ENCODE assay signal across 2 cellular contexts in the genomic region with DNA sequence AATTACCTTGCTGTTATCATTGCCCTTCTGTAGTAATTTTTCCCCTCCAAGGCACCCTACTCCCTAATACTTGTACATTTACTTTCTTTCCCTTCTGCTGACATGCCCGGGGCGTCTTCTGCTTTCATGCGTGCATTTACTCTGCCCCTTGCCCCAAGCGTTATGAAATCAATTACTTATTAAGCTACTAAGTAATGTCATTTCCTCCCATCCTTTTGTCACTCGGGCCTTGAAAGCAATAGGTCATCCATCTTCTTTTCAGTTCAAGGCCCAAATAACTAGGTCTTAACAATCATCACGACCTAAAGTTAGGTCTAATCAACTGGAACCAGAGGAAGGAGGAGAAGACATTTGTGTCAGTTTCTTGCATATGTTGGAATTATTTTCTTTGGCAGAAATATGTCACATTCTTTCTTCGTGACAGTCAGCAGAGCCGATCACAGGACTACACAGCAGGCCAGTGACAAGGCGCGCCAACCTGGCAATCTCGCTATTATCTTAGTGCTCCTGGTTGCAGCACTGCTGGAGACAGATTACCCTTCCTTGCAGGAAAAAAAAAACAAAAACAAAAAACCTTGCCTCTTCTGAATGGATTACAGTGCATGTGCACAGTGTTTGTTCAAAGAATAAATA.
A peak's percentile ranks its signal among the peaks of the same experiment; 100 is the strongest.
TF ChIP-seq lines count a peak whose summit lies in the region.

No MANE protein-coding gene starts in this region.

TF ChIP-seq in SK-N-SH treated with all-trans-retinoic acid at 6 μM for 48 hours, 23 proteins besides CTCF, POLR2A, EP300 and RAD21 (continued from another document):
- TF ChIP-seq, protein P1, sequence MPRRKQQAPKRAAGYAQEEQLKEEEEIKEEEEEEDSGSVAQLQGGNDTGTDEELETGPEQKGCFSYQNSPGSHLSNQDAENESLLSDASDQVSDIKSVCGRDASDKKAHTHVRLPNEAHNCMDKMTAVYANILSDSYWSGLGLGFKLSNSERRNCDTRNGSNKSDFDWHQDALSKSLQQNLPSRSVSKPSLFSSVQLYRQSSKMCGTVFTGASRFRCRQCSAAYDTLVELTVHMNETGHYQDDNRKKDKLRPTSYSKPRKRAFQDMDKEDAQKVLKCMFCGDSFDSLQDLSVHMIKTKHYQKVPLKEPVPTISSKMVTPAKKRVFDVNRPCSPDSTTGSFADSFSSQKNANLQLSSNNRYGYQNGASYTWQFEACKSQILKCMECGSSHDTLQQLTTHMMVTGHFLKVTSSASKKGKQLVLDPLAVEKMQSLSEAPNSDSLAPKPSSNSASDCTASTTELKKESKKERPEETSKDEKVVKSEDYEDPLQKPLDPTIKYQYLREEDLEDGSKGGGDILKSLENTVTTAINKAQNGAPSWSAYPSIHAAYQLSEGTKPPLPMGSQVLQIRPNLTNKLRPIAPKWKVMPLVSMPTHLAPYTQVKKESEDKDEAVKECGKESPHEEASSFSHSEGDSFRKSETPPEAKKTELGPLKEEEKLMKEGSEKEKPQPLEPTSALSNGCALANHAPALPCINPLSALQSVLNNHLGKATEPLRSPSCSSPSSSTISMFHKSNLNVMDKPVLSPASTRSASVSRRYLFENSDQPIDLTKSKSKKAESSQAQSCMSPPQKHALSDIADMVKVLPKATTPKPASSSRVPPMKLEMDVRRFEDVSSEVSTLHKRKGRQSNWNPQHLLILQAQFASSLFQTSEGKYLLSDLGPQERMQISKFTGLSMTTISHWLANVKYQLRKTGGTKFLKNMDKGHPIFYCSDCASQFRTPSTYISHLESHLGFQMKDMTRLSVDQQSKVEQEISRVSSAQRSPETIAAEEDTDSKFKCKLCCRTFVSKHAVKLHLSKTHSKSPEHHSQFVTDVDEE (CRISPR knock-in tag; IDR thresholded peaks at IDR 0.05): peak; percentile 86
- peak; percentile 67 for TF ChIP-seq ISL1 (CRISPR knock-in tag; IDR thresholded peaks at IDR 0.05)

TF ChIP-seq in HepG2, 621 proteins besides CTCF, POLR2A, EP300 and RAD21 (continued from another document and continues in another):
- no peak for TF ChIP-seq BCLAF1 (IDR thresholded peaks at IDR 0.05)
- TF ChIP-seq SRSF4 (IDR thresholded peaks at IDR 0.05; ENCODE audit: low read depth, low read length, poor library complexity, severe bottlenecking): no peak
- no peak for TF ChIP-seq CHCHD3 (CRISPR knock-in tag; IDR thresholded peaks at IDR 0.05)
- TF ChIP-seq ZNF17 (CRISPR knock-in tag; IDR thresholded peaks at IDR 0.05): no peak
- no peak for TF ChIP-seq RELA (CRISPR knock-in tag; IDR thresholded peaks at IDR 0.05)
- TF ChIP-seq ZSCAN22 (CRISPR knock-in tag; IDR thresholded peaks at IDR 0.05): no peak
- no peak for TF ChIP-seq ZNF670 (CRISPR knock-in tag; IDR thresholded peaks at IDR 0.05; ENCODE audit: borderline replicate concordance)
- no peak for TF ChIP-seq HCFC1 (IDR thresholded peaks at IDR 0.05; ENCODE audit: low read depth, low read length)
- TF ChIP-seq PHF5A (CRISPR knock-in tag; IDR thresholded peaks at IDR 0.05; ENCODE audit: low read depth, unreplicated experiment): no peak
- TF ChIP-seq, protein P2, sequence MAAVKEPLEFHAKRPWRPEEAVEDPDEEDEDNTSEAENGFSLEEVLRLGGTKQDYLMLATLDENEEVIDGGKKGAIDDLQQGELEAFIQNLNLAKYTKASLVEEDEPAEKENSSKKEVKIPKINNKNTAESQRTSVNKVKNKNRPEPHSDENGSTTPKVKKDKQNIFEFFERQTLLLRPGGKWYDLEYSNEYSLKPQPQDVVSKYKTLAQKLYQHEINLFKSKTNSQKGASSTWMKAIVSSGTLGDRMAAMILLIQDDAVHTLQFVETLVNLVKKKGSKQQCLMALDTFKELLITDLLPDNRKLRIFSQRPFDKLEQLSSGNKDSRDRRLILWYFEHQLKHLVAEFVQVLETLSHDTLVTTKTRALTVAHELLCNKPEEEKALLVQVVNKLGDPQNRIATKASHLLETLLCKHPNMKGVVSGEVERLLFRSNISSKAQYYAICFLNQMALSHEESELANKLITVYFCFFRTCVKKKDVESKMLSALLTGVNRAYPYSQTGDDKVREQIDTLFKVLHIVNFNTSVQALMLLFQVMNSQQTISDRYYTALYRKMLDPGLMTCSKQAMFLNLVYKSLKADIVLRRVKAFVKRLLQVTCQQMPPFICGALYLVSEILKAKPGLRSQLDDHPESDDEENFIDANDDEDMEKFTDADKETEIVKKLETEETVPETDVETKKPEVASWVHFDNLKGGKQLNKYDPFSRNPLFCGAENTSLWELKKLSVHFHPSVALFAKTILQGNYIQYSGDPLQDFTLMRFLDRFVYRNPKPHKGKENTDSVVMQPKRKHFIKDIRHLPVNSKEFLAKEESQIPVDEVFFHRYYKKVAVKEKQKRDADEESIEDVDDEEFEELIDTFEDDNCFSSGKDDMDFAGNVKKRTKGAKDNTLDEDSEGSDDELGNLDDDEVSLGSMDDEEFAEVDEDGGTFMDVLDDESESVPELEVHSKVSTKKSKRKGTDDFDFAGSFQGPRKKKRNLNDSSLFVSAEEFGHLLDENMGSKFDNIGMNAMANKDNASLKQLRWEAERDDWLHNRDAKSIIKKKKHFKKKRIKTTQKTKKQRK (IDR thresholded peaks at IDR 0.05; ENCODE audit: low read length): no peak
- no peak for TF ChIP-seq ZNF101 (CRISPR knock-in tag; IDR thresholded peaks at IDR 0.05; ENCODE audit: borderline replicate concordance, low read depth)
- TF ChIP-seq ZFP37 (CRISPR knock-in tag; IDR thresholded peaks at IDR 0.05; ENCODE audit: borderline replicate concordance): no peak
- TF ChIP-seq CBX5 (CRISPR knock-in tag; IDR thresholded peaks at IDR 0.05; ENCODE audit: borderline replicate concordance): no peak
- TF ChIP-seq, protein P3, sequence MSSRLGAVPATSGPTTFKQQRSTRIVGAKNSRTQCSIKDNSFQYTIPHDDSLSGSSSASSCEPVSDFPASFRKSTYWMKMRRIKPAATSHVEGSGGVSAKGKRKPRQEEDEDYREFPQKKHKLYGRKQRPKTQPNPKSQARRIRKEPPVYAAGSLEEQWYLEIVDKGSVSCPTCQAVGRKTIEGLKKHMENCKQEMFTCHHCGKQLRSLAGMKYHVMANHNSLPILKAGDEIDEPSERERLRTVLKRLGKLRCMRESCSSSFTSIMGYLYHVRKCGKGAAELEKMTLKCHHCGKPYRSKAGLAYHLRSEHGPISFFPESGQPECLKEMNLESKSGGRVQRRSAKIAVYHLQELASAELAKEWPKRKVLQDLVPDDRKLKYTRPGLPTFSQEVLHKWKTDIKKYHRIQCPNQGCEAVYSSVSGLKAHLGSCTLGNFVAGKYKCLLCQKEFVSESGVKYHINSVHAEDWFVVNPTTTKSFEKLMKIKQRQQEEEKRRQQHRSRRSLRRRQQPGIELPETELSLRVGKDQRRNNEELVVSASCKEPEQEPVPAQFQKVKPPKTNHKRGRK (CRISPR knock-in tag; IDR thresholded peaks at IDR 0.05): no peak
- TF ChIP-seq ZNF629 (CRISPR knock-in tag; conservative IDR thresholded peaks at IDR 0.05): no peak
- no peak for TF ChIP-seq ZNF549 (CRISPR knock-in tag; IDR thresholded peaks at IDR 0.05)
- TF ChIP-seq, protein P4, sequence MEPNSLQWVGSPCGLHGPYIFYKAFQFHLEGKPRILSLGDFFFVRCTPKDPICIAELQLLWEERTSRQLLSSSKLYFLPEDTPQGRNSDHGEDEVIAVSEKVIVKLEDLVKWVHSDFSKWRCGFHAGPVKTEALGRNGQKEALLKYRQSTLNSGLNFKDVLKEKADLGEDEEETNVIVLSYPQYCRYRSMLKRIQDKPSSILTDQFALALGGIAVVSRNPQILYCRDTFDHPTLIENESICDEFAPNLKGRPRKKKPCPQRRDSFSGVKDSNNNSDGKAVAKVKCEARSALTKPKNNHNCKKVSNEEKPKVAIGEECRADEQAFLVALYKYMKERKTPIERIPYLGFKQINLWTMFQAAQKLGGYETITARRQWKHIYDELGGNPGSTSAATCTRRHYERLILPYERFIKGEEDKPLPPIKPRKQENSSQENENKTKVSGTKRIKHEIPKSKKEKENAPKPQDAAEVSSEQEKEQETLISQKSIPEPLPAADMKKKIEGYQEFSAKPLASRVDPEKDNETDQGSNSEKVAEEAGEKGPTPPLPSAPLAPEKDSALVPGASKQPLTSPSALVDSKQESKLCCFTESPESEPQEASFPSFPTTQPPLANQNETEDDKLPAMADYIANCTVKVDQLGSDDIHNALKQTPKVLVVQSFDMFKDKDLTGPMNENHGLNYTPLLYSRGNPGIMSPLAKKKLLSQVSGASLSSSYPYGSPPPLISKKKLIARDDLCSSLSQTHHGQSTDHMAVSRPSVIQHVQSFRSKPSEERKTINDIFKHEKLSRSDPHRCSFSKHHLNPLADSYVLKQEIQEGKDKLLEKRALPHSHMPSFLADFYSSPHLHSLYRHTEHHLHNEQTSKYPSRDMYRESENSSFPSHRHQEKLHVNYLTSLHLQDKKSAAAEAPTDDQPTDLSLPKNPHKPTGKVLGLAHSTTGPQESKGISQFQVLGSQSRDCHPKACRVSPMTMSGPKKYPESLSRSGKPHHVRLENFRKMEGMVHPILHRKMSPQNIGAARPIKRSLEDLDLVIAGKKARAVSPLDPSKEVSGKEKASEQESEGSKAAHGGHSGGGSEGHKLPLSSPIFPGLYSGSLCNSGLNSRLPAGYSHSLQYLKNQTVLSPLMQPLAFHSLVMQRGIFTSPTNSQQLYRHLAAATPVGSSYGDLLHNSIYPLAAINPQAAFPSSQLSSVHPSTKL (CRISPR knock-in tag; IDR thresholded peaks at IDR 0.05): peak; percentile 85
- TF ChIP-seq ZNF550 (CRISPR knock-in tag; IDR thresholded peaks at IDR 0.05; ENCODE audit: borderline replicate concordance): no peak
- peak; percentile 60; the same call in 1 of the 2 replicates for TF ChIP-seq FOXA3 (CRISPR knock-in tag; IDR thresholded peaks at IDR 0.05)
- TF ChIP-seq ZNF33B (CRISPR knock-in tag; IDR thresholded peaks at IDR 0.05): no peak
- TF ChIP-seq MTA3 (CRISPR knock-in tag; IDR thresholded peaks at IDR 0.05): no peak
- TF ChIP-seq ZSCAN9 (CRISPR knock-in tag; IDR thresholded peaks at IDR 0.05; ENCODE audit: borderline replicate concordance): no peak
- no peak for TF ChIP-seq ZSCAN25 (CRISPR knock-in tag; IDR thresholded peaks at IDR 0.05)
- no peak for TF ChIP-seq MAFG (CRISPR knock-in tag; IDR thresholded peaks at IDR 0.05)
- TF ChIP-seq, protein P5, sequence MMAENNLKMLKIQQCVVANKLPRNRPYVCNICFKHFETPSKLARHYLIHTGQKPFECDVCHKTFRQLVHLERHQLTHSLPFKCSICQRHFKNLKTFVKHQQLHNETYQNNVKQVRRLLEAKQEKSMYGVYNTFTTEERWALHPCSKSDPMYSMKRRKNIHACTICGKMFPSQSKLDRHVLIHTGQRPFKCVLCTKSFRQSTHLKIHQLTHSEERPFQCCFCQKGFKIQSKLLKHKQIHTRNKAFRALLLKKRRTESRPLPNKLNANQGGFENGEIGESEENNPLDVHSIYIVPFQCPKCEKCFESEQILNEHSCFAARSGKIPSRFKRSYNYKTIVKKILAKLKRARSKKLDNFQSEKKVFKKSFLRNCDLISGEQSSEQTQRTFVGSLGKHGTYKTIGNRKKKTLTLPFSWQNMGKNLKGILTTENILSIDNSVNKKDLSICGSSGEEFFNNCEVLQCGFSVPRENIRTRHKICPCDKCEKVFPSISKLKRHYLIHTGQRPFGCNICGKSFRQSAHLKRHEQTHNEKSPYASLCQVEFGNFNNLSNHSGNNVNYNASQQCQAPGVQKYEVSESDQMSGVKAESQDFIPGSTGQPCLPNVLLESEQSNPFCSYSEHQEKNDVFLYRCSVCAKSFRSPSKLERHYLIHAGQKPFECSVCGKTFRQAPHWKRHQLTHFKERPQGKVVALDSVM (CRISPR knock-in tag; IDR thresholded peaks at IDR 0.05): no peak
- no peak for TF ChIP-seq TSC22D2 (CRISPR knock-in tag; IDR thresholded peaks at IDR 0.05; ENCODE audit: borderline replicate concordance)
- no peak for TF ChIP-seq HNRNPK (IDR thresholded peaks at IDR 0.05; ENCODE audit: low read depth, low read length, poor library complexity, severe bottlenecking)
- TF ChIP-seq FOXC1 (CRISPR knock-in tag; IDR thresholded peaks at IDR 0.05; ENCODE audit: borderline replicate concordance): no peak
- TF ChIP-seq GABPB1 (CRISPR knock-in tag; IDR thresholded peaks at IDR 0.05): peak; percentile 25; the same call in 1 of the 2 replicates
- no peak for TF ChIP-seq MAZ (IDR thresholded peaks at IDR 0.05; ENCODE audit: borderline replicate concordance, low read depth, low read length)
- TF ChIP-seq MAZ (CRISPR knock-in tag; IDR thresholded peaks at IDR 0.05; ENCODE audit: low read depth): no peak
- no peak for TF ChIP-seq TFDP2 (CRISPR knock-in tag; IDR thresholded peaks at IDR 0.05)
